Comparison of ENCODE assay signal across 10 cellular contexts in the genomic region with DNA sequence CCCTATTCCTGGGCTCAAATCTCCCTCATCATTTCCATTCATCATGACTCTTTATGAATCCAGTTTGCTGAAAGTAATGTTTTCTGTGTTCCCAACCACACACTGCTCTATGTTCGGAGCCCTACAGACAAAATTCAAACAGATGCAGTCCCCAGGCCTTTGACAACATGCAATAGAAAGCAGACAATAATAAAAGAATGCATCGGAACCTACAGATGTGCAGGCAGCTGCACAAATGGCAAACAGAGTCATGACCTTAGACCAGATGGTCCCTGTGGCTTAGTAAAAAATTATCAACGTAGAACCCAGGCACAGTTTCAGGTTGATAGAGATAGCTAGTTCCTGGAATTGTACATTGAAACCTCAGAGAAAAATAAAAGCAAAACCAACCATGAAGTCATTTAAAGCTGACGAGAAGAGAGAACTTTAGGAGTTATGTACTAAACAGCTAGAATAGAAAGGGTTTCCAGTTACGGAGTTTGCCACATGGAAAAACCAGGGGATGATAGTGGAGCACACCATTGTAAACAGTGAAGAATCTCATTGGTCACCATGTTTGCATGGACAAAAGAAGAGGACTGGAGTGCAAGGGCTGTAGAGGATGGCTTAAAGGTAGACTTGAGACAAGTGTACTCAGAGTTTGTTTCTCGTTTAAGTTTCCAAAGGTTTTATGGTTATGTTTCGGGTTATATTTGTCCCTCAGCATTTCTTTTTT. TPM values are rescaled to one million over a fixed set of nuclear protein-coding genes. Genes with fewer than 3 reads are reported as not detected.
DNase-seq lines count a peak whose midpoint lies in the region; ATAC-seq and TF ChIP-seq lines count a peak whose summit lies in the region.
"Had no signal": no experiment of that assay in that cellular context is flagged by ENCODE, and none has a peak within 500 bp of the region (broad histone marks: within the 10 kb centered on the region; RNA-seq: fewer than 3 reads in every experiment).

No MANE protein-coding gene starts in this region.

- H3K27me3 ChIP-seq in CD4-positive, alpha-beta T cell (ENCODE audit: control insufficient read depth, insufficient read depth, low read length): no peaks in the 10 kb centered on the region
- H3K27me3 ChIP-seq: cardiac muscle cell, SJSA1 had no signal

- no peaks in the 10 kb centered on the region for H3K27me3 Mint-ChIP-seq in CD4-positive, alpha-beta T cell
- no peaks in the 10 kb centered on the region for H3K27me3 Mint-ChIP-seq in activated CD4-positive, alpha-beta memory T cell treated with anti-CD3 and anti-CD28 coated beads, Interleukin-2, amount 10 ng/mL, durations not matched to agents 7 days and 5 days
- H3K27me3 Mint-ChIP-seq in CD14-positive monocyte (ENCODE audit: low read depth in 3 of 3): peaks cover 0 to 2% (median 0%) of the 10 kb centered on the region in 3 donors

- no peak for TF ChIP-seq CTCF in CD4-positive, alpha-beta T cell (IDR thresholded peaks at IDR 0.05)
- TF ChIP-seq CTCF in CD14-positive monocyte (IDR thresholded peaks at IDR 0.05): no peak

- H3K36me3 Mint-ChIP-seq in CD4-positive, alpha-beta T cell (ENCODE audit: low read depth): no peaks in the 10 kb centered on the region
- peaks cover 5% of the 10 kb centered on the region for H3K36me3 Mint-ChIP-seq in activated CD4-positive, alpha-beta memory T cell treated with anti-CD3 and anti-CD28 coated beads, Interleukin-2, amount 10 ng/mL, durations not matched to agents 7 days and 5 days (ENCODE audit: low read depth)
- no peaks in the 10 kb centered on the region for H3K36me3 Mint-ChIP-seq in CD14-positive monocyte

- peak overlapping the region; percentile 55 for H3K4me3 Mint-ChIP-seq in CD4-positive, alpha-beta T cell
- H3K4me3 Mint-ChIP-seq in activated CD4-positive, alpha-beta memory T cell treated with anti-CD3 and anti-CD28 coated beads, Interleukin-2, amount 10 ng/mL, durations not matched to agents 7 days and 5 days: peak overlapping the region; percentile 81
- no peak overlapping the region for H3K4me3 Mint-ChIP-seq in CD14-positive monocyte

- H3K4me1 Mint-ChIP-seq in CD4-positive, alpha-beta T cell (ENCODE audit: low read depth): peaks cover 68% of the 10 kb centered on the region
- peaks cover 73% of the 10 kb centered on the region for H3K4me1 Mint-ChIP-seq in activated CD4-positive, alpha-beta memory T cell treated with anti-CD3 and anti-CD28 coated beads, Interleukin-2, amount 10 ng/mL, durations not matched to agents 7 days and 5 days
- H3K4me1 Mint-ChIP-seq in CD14-positive monocyte: peaks cover 28% of the 10 kb centered on the region

- intact Hi-C loops in CD4-positive, alpha-beta T cell (cut with DNase I, micrococcal nuclease): loop anchor here (1.0 to 10.0 kb wide), 6 partner anchors 22 to 1574 kb away; partner anchors contain the start of genes ACVR1 (in 1 of the 2) and WDSUB1 (in 1 of the 2)
- intact Hi-C loops in CD14-positive monocyte (cut with micrococcal nuclease): no loop called here

- H3K27ac Mint-ChIP-seq in CD4-positive, alpha-beta T cell: peak overlapping the region; percentile 85
- peak overlapping the region; percentile 99 for H3K27ac Mint-ChIP-seq in activated CD4-positive, alpha-beta memory T cell treated with anti-CD3 and anti-CD28 coated beads, Interleukin-2, amount 10 ng/mL, durations not matched to agents 7 days and 5 days
- H3K27ac Mint-ChIP-seq in CD14-positive monocyte: peak overlapping the region in 1 of 7 donors; percentile 20

- DNase-seq in CD4-positive, alpha-beta T cell: no peak
- peak; percentile 39 for DNase-seq in activated CD4-positive, alpha-beta memory T cell treated with anti-CD3 and anti-CD28 coated beads, Interleukin-2, amount 10 ng/mL, durations not matched to agents 7 days and 5 days
- no peak for DNase-seq in NCI-H2107 (lab: John Stamatoyannopoulos, UW)
- no peak for DNase-seq in substantia nigra (lab: John Stamatoyannopoulos, UW)
- no peak for DNase-seq in CD14-positive monocyte (ENCODE audit: low spot score)
- no peak for DNase-seq in D341Med (ENCODE audit: low spot score)

- H3K9me3 Mint-ChIP-seq in CD4-positive, alpha-beta T cell: no peaks in the 10 kb centered on the region
- no peaks in the 10 kb centered on the region for H3K9me3 Mint-ChIP-seq in activated CD4-positive, alpha-beta memory T cell treated with anti-CD3 and anti-CD28 coated beads, Interleukin-2, amount 10 ng/mL, durations not matched to agents 7 days and 5 days
- H3K9me3 Mint-ChIP-seq in CD14-positive monocyte: no peaks in the 10 kb centered on the region

- POLR2A ChIA-PET in CD4-positive, alpha-beta T cell (lab: Charles Lee): interaction anchor here (0.8 to 7.1 kb wide), 9 partner anchors 9 to 562 kb away, joined by 3 to 83 read pairs (median 5); partner anchors contain the start of genes ACVR1 and CYTIP
- POLR2A ChIA-PET in activated CD4-positive, alpha-beta memory T cell treated with anti-CD3 and anti-CD28 coated beads, Interleukin-2, amount 10 ng/mL, durations not matched to agents 7 days and 5 days (lab: Charles Lee): interaction anchor here (0.7 to 8.7 kb wide), 27 partner anchors 8 to 1813 kb away, joined by 3 to 257 read pairs (median 5); partner anchors contain the start of genes ACVR1, CYTIP and MARCHF7

- H3K9me3 ChIP-seq in CD4-positive, alpha-beta T cell (ENCODE audit: control insufficient read depth, low read length): no peaks in the 10 kb centered on the region
- H3K9me3 ChIP-seq: SJSA1 had no signal

- ATAC-seq in CD4-positive, alpha-beta T cell (ENCODE audit: poor library complexity): no peak
- peak; percentile 54 for ATAC-seq in GM19351 (IDR thresholded peaks at IDR 0.05; ENCODE audit: unreplicated experiment)
- peak; percentile 82 for ATAC-seq in HG03045 (IDR thresholded peaks at IDR 0.05; ENCODE audit: unreplicated experiment)

- H3K27ac ChIP-seq in CD4-positive, alpha-beta T cell (ENCODE audit: low read depth, low read length): peak overlapping the region; percentile 49
- H3K27ac ChIP-seq in substantia nigra (ENCODE audit: low read depth, low read length, poor library complexity, severe bottlenecking): no peak overlapping the region
- H3K27ac ChIP-seq: cardiac muscle cell, SJSA1 had no signal

- CTCF ChIA-PET in CD4-positive, alpha-beta T cell (lab: Charles Lee): interaction anchor here (1.0 to 1.7 kb wide), 4 partner anchors 12 to 597 kb away, joined by 3 to 12 read pairs (median 3); partner anchors contain the start of gene ACVR1
- CTCF ChIA-PET in activated CD4-positive, alpha-beta memory T cell treated with anti-CD3 and anti-CD28 coated beads, Interleukin-2, amount 10 ng/mL, durations not matched to agents 7 days and 5 days (lab: Charles Lee): interaction anchor here (0.8 to 5.1 kb wide), 6 partner anchors 13 to 597 kb away, joined by 3 to 58 read pairs (median 3); partner anchors contain the start of gene ACVR1

RNA-seq across cellular contexts. Expression of gene ACVR1, which starts 23.2 kb away (rescaled TPM):
- total RNA-seq in CD4-positive, alpha-beta T cell: 10 to 100 TPM; 14.3 to 16.7 TPM
- total RNA-seq in activated CD4-positive, alpha-beta memory T cell treated with anti-CD3 and anti-CD28 coated beads, Interleukin-2, amount 10 ng/mL, durations not matched to agents 7 days and 5 days: 10 to 100 TPM; 24.2 to 27.6 TPM
- 1 to 10 TPM; 2.8 to 4.9 TPM for polyA plus RNA-seq in CD14-positive monocyte

Comparison
In these comparisons a context has a peak if more than half of its experiments do, and no peak if none do; other contexts are left out.
1. H3K4me3 Mint-ChIP-seq: peak in CD4-positive, alpha-beta T cell (single experiment) and activated CD4-positive, alpha-beta memory T cell treated with anti-CD3 and anti-CD28 coated beads, Interleukin-2, amount 10 ng/mL, durations not matched to agents 7 days and 5 days (single experiment); none in CD14-positive monocyte (0 of 2).
2. intact Hi-C loops: an anchor here in CD4-positive, alpha-beta T cell (1.0 to 10.0 kb wide); none called in CD14-positive monocyte.